ENCODE assay signal across 1 cellular context in genomic region chr2:128371248-128371630, GRCh38.
TF ChIP-seq lines count a peak whose summit lies in the region.

No MANE protein-coding gene starts in this region.

TF ChIP-seq in IMR-90, 13 proteins besides CTCF, POLR2A, EP300 and RAD21:
- TF ChIP-seq MAFK (IDR thresholded peaks at IDR 0.05; ENCODE audit: low read depth, low read length): no peak
- TF ChIP-seq RCOR1 (IDR thresholded peaks at IDR 0.05; ENCODE audit: insufficient replicate concordance, low read length): no peak
- TF ChIP-seq NFE2L2 (IDR thresholded peaks at IDR 0.05; ENCODE audit: low read depth, low read length): no peak
- TF ChIP-seq SMC3 (IDR thresholded peaks at IDR 0.05; ENCODE audit: low read depth, low read length): no peak
- no peak for TF ChIP-seq CHD1 (IDR thresholded peaks at IDR 0.05; ENCODE audit: low read depth, low read length)
- TF ChIP-seq CEBPB (IDR thresholded peaks at IDR 0.05; ENCODE audit: low read depth, low read length): no peak
- TF ChIP-seq RFX5 (IDR thresholded peaks at IDR 0.05; ENCODE audit: low read depth, low read length): no peak
- TF ChIP-seq FOS (IDR thresholded peaks at IDR 0.05; ENCODE audit: low read depth, low read length): no peak
TF ChIP-seq in IMR-90: peak in this region for 0.
